In genomic region chr17:44536090-44536960, GRCh38 we compare ENCODE assay signal across 12 cellular contexts. TPM values are rescaled to one million over a fixed set of nuclear protein-coding genes. Genes with fewer than 3 reads are reported as not detected.
DNase-seq lines count a peak whose midpoint lies in the region; ATAC-seq and TF ChIP-seq lines count a peak whose summit lies in the region.
"Had no signal": no experiment of that assay in that cellular context is flagged by ENCODE, and none has a peak within 500 bp of the region (broad histone marks: within the 10 kb centered on the region; RNA-seq: fewer than 3 reads in every experiment).

No MANE protein-coding gene starts in this region.

- POLR2A ChIA-PET in naive thymus-derived CD8-positive, alpha-beta T cell (lab: Charles Lee), result interaction anchor here (0.5 kb wide), 1 partner anchor 62 kb away, joined by 3 read pairs; no protein-coding TSS in a partner anchor

- TF ChIP-seq POLR2A in ovary (IDR thresholded peaks at IDR 0.05), result no peak

- H3K4me3 ChIP-seq in OCI-LY3 (ENCODE audit: low read length) (peak overlapping the region; percentile 64), fibroblast of lung (replicated peaks in 1 of 4; ENCODE audit: control extremely low read depth in 1 of 4, insufficient read depth in 1 of 4, low read depth in 3 of 4, low read length in 4 of 4) (no peak overlapping the region), ovary (no peak overlapping the region)

- H3K27ac Mint-ChIP-seq in Calu3 (ENCODE audit: unreplicated experiment), result peak overlapping the region; percentile 7
- H3K27ac Mint-ChIP-seq in naive thymus-derived CD8-positive, alpha-beta T cell, result peak overlapping the region in 2 of 10 donors; percentile 14 to 79

- no peak for DNase-seq in Calu3
- DNase-seq in fibroblast of lung (ENCODE audit: low read depth in 2 of 2), result peak; percentile 10 to 38
- peak in 4 of 5 donors; percentile 34 to 70 (median 54) for DNase-seq in ovary
- no peak for DNase-seq in activated gamma-delta T cell (lab: John Stamatoyannopoulos, UW)
- no peak for DNase-seq in naive thymus-derived CD8-positive, alpha-beta T cell
- DNase-seq: activated T-cell treated with anti-CD3 and anti-CD28 coated beads, Interleukin-2, amount 50 U/mL, for 48 hours; COR-L47; NCI-H2227 treated with DMSO at 0.1 percent for 48 hours; stimulated activated CD4-positive, alpha-beta T cell treated with anti-CD3 and anti-CD28 coated beads, Interleukin-4, amount 100 ng/mL, for 4 hours had no signal

- H3K27me3 ChIP-seq in OCI-LY3 (ENCODE audit: low read depth, low read length) (0 out of 2 replicates have a peak, but pooled peaks cover 6% of the 10 kb centered on the region), fibroblast of lung (ENCODE audit: control insufficient read depth, insufficient read depth, low read length) (no peaks in the 10 kb centered on the region), ovary (no peaks in the 10 kb centered on the region)

- H3K36me3 ChIP-seq in OCI-LY3 (replicated peaks; ENCODE audit: low read depth, low read length), result no peaks in the 10 kb centered on the region
- no peaks in the 10 kb centered on the region for H3K36me3 ChIP-seq in fibroblast of lung (ENCODE audit: control insufficient read depth, insufficient read depth, low read length)
- H3K36me3 ChIP-seq in ovary, result no peaks in the 10 kb centered on the region

- H2AFZ ChIP-seq in OCI-LY3 (ENCODE audit: low read depth, low read length) (peak overlapping the region; percentile 66), fibroblast of lung (ENCODE audit: low read length) (peak overlapping the region; percentile 62)

- peaks cover 33% of the 10 kb centered on the region for H3K4me1 Mint-ChIP-seq in Calu3 (ENCODE audit: low read depth, unreplicated experiment)
- H3K4me1 Mint-ChIP-seq in naive thymus-derived CD8-positive, alpha-beta T cell, result peaks cover 0 to 11% (median 6%) of the 10 kb centered on the region in 4 donors

- TF ChIP-seq CTCF in Calu3 (IDR thresholded peaks at IDR 0.05; ENCODE audit: unreplicated experiment) (no peak), OCI-LY3 (IDR thresholded peaks at IDR 0.05; ENCODE audit: low read depth, low read length) (no peak), fibroblast of lung (conservative IDR thresholded peaks at IDR 0.05 in 1 of 2, IDR thresholded peaks at IDR 0.05 in 1 of 2; ENCODE audit: low read depth in 1 of 2, low read length in 2 of 2) (no peak), ovary (IDR thresholded peaks at IDR 0.05) (no peak)

- no peak for TF ChIP-seq EP300 in ovary (IDR thresholded peaks at IDR 0.05)

- H3K9ac ChIP-seq in OCI-LY3 (ENCODE audit: low read length) (peak overlapping the region; percentile 62), fibroblast of lung (ENCODE audit: insufficient read depth, low read length) (no peak overlapping the region)

- H3K27ac ChIP-seq in OCI-LY3 (ENCODE audit: low read length) (peak overlapping the region; percentile 52), fibroblast of lung (ENCODE audit: insufficient read depth, low read length) (no peak overlapping the region), ovary (peak overlapping the region in 1 of 2 donors; percentile 74)

- ATAC-seq in HG02759 (IDR thresholded peaks at IDR 0.05; ENCODE audit: unreplicated experiment) (no peak), HG02852 (IDR thresholded peaks at IDR 0.05; ENCODE audit: unreplicated experiment) (no peak)
- no peak for ATAC-seq in naive thymus-derived CD8-positive, alpha-beta T cell

- H3K79me2 ChIP-seq in OCI-LY3 (ENCODE audit: low read length) (no peaks in the 10 kb centered on the region), fibroblast of lung (ENCODE audit: control insufficient read depth, insufficient read depth, low read length) (no peaks in the 10 kb centered on the region)

- CTCF ChIA-PET in Calu3 (lab: Charles Lee), result interaction anchor here (1.0 to 1.5 kb wide), 2 partner anchors 31 to 120 kb away, joined by 3 to 5 read pairs; partner anchors contain the start of gene MEIOC

- no peak overlapping the region for H3K4me3 Mint-ChIP-seq in Calu3 (ENCODE audit: low read depth, unreplicated experiment)
- H3K4me3 Mint-ChIP-seq in naive thymus-derived CD8-positive, alpha-beta T cell, result no peak overlapping the region

- H3K9me3 ChIP-seq in OCI-LY3 (ENCODE audit: insufficient read depth, low read length) (no peaks in the 10 kb centered on the region), fibroblast of lung (ENCODE audit: control insufficient read depth, insufficient read depth, low read depth, low read length) (no peaks in the 10 kb centered on the region), ovary (no peaks in the 10 kb centered on the region)

- H3K4me1 ChIP-seq in OCI-LY3 (ENCODE audit: low read length) (peaks cover 32% of the 10 kb centered on the region), fibroblast of lung (ENCODE audit: control insufficient read depth, extremely low read depth, insufficient read depth, low read length) (peaks cover 15% of the 10 kb centered on the region), ovary (ENCODE audit: insufficient read depth) (peaks cover 9% of the 10 kb centered on the region)

- H4K20me1 ChIP-seq in OCI-LY3 (ENCODE audit: insufficient read depth, low read length) (no peaks in the 10 kb centered on the region), fibroblast of lung (ENCODE audit: control insufficient read depth, extremely low read depth, insufficient read depth, low read length) (no peaks in the 10 kb centered on the region)

- peaks cover 22% of the 10 kb centered on the region for H3K27me3 Mint-ChIP-seq in Calu3 (ENCODE audit: unreplicated experiment)
- peaks cover 4 to 16% (median 8%) of the 10 kb centered on the region in 5 donors for H3K27me3 Mint-ChIP-seq in naive thymus-derived CD8-positive, alpha-beta T cell

- no peaks in the 10 kb centered on the region for H3K36me3 Mint-ChIP-seq in Calu3 (ENCODE audit: insufficient read depth, unreplicated experiment)
- H3K36me3 Mint-ChIP-seq in naive thymus-derived CD8-positive, alpha-beta T cell, result no peaks in the 10 kb centered on the region

- 42 to 56% (median 49%) methylated on average over 12 of the region's 12 CpGs for WGBS in ovary, 3 donors

- H3K4me2 ChIP-seq in OCI-LY3 (ENCODE audit: low read length), result peak overlapping the region; percentile 79
- H3K4me2 ChIP-seq in fibroblast of lung (ENCODE audit: extremely low read depth, insufficient read depth, low read length), result no peak overlapping the region

- H3K9me3 Mint-ChIP-seq in Calu3 (ENCODE audit: low read depth, unreplicated experiment), result no peaks in the 10 kb centered on the region
- H3K9me3 Mint-ChIP-seq in naive thymus-derived CD8-positive, alpha-beta T cell, result no peaks in the 10 kb centered on the region

- no TSS peak for BruUV-seq in Calu3 (replicated peaks; lab: Mats Ljungman, UMichigan)

- intact Hi-C loops in Calu3 (cut with micrococcal nuclease; ENCODE audit: unreplicated experiment), result no loop called here
- intact Hi-C loops in ovary (cut with DNase I), result no loop called here

RNA-seq across cellular contexts. Expression of gene FZD2, which starts 21.0 kb away (rescaled TPM):
- total RNA-seq in Calu3 (2022) (28.5 and 35.8 TPM in 2 replicates), fibroblast of lung (14.6 and 20.3 TPM in 2 replicates), ovary (10 to 100 TPM in 3 of 7 donors, 1 to 10 TPM in 4; 1.6 to 12.5 (median 9.3) TPM)
- polyA plus RNA-seq in fibroblast of lung (14.0 and 23.2 TPM in 2 replicates), ovary (1 to 10 TPM in 1 of 2 donors, under 1 TPM in 1; 0.08 to 5.3 TPM)
- polyA plus RNA-seq in fibroblast of lung (2012), result 24.6 and 32.2 TPM in 2 replicates
- 23.3 and 44.3 TPM in 2 replicates for polyA minus RNA-seq in fibroblast of lung (ENCODE audit: low replicate concordance)
- under 1 TPM; 0.16 to 0.34 TPM for total RNA-seq in naive thymus-derived CD8-positive, alpha-beta T cell
- under 1 TPM in 1 of 3 donors, not detected in 2; 0.24 TPM for polyA plus RNA-seq in naive thymus-derived CD8-positive, alpha-beta T cell

RNA-seq across cellular contexts. Expression of gene GPATCH8, which starts 33.1 kb away (rescaled TPM):
- total RNA-seq in Calu3 (2022) (57.8 and 60.1 TPM in 2 replicates), fibroblast of lung (13.4 and 19.3 TPM in 2 replicates), ovary (10 to 100 TPM; 27.6 to 57.3 (median 48.9) TPM)
- polyA plus RNA-seq in fibroblast of lung (13.7 and 14.0 TPM in 2 replicates), ovary (10 to 100 TPM; 20.5 to 40.4 TPM)
- polyA plus RNA-seq in fibroblast of lung (2012), result 11.7 and 15.1 TPM in 2 replicates
- polyA minus RNA-seq in fibroblast of lung (ENCODE audit: low replicate concordance), result 17.9 and 21.9 TPM in 2 replicates
- 10 to 100 TPM; 73.1 to 94.8 TPM for total RNA-seq in naive thymus-derived CD8-positive, alpha-beta T cell
- polyA plus RNA-seq in naive thymus-derived CD8-positive, alpha-beta T cell, result 10 to 100 TPM; 32.9 to 61.4 (median 44.7) TPM

Comparison
In these comparisons a context has a peak if more than half of its experiments do, and no peak if none do; other contexts are left out.
1. DNase-seq: peak in fibroblast of lung (2 of 2) and ovary (4 of 5); none in Calu3 (single experiment), activated gamma-delta T cell (single experiment) and naive thymus-derived CD8-positive, alpha-beta T cell (0 of 10).